Comparison of ENCODE assay signal across 13 cellular contexts in the genomic region with DNA sequence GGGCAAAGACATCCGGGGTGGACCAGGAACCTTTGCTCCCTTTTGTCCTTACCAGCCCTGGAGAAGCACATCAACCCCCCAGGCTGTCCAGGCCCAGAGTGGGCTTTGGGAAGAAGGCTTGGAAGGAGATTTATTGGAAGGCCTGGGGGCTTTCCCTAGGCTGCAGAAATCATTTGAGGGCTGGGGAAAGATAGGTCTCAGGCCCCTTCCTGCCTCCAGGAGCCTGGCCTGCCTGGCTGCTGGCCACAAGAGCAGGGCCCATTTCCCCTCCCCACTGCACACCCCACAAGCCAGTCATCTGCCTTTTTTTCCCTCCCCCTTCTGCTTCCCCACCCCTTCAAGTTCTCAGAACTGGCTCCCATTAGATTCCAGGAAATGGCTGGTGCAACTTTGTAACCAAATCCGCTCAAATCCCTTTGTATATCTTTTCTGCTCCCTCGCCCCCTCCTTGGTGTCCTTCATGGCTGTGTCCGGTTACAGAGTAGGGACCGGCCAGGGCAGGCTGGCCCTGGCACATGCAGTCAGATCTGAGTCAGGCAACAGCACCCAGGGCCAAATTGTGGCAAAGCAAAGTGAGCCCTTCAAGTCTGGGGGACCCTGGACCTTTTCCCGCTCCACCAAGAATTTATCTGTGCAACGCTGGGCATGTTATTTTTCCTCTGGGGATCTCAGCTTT. TPM values are rescaled to one million over a fixed set of nuclear protein-coding genes. Genes with fewer than 3 reads are reported as not detected.
DNase-seq lines count a peak whose midpoint lies in the region; ATAC-seq and TF ChIP-seq lines count a peak whose summit lies in the region.
"Had no signal": no experiment of that assay in that cellular context is flagged by ENCODE, and none has a peak within 500 bp of the region (broad histone marks: within the 10 kb centered on the region; RNA-seq: fewer than 3 reads in every experiment).

No MANE protein-coding gene starts in this region.

- H3K27ac Mint-ChIP-seq in activated CD4-positive, alpha-beta T cell treated with anti-CD3 and anti-CD28 coated beads, Interleukin-2, amount 10 ng/mL, durations not matched to agents 24 days and 14 days: peak overlapping the region; percentile 73
- H3K27ac Mint-ChIP-seq in activated CD4-positive, alpha-beta memory T cell treated with anti-CD3 and anti-CD28 coated beads for 36 hours: no peak overlapping the region
- no peak overlapping the region for H3K27ac Mint-ChIP-seq in T-cell

- intact Hi-C loops in activated CD4-positive, alpha-beta T cell treated with anti-CD3 and anti-CD28 coated beads, Interleukin-2, amount 10 ng/mL, durations not matched to agents 24 days and 14 days (cut with micrococcal nuclease): loop anchor here (2.0 kb wide), 1 partner anchor 22 kb away; no protein-coding TSS in a partner anchor
- intact Hi-C loops in activated CD4-positive, alpha-beta memory T cell treated with anti-CD3 and anti-CD28 coated beads for 36 hours (cut with micrococcal nuclease): no loop called here

- POLR2A ChIA-PET in activated CD4-positive, alpha-beta memory T cell treated with anti-CD3 and anti-CD28 coated beads for 36 hours (lab: Charles Lee): no interaction called here
- POLR2A ChIA-PET in T-cell (lab: Charles Lee): no interaction called here

- no peak overlapping the region for H3K27ac ChIP-seq in gastroesophageal sphincter
- H3K27ac ChIP-seq: esophagus muscularis mucosa had no signal

- peaks cover 0 to 15% (median 0%) of the 10 kb centered on the region in 3 donors for H3K4me1 ChIP-seq in gastroesophageal sphincter

- peak; percentile 85 for DNase-seq in activated CD4-positive, alpha-beta T cell treated with anti-CD3 and anti-CD28 coated beads, Interleukin-2, amount 10 ng/mL, durations not matched to agents 24 days and 14 days
- DNase-seq in activated CD4-positive, alpha-beta T cell treated with anti-CD3 and anti-CD28 coated beads for 1 hour: no peak
- DNase-seq in activated CD4-positive, alpha-beta memory T cell treated with anti-CD3 and anti-CD28 coated beads for 36 hours: peak; percentile 15
- DNase-seq in stimulated activated naive CD8-positive, alpha-beta T cell treated with anti-CD3 and anti-CD28 coated beads, Interleukin-15, Interleukin-2, amounts not matched to agents 100 U/mL and 50 U/mL, for 24 hours: peak; percentile 9
- DNase-seq in T-cell (no peak), DMS153 treated with DMSO at 0.1 percent for 48 hours (lab: John Stamatoyannopoulos, UW; ENCODE audit: unreplicated experiment) (no peak)
- DNase-seq: DMS153, kidney had no signal

- H3K4me3 ChIP-seq in gastroesophageal sphincter: no peak overlapping the region
- H3K4me3 ChIP-seq: esophagus muscularis mucosa had no signal

- no peak for TF ChIP-seq POLR2A in gastroesophageal sphincter (IDR thresholded peaks at IDR 0.05)

- H3K36me3 ChIP-seq in gastroesophageal sphincter: no peaks in the 10 kb centered on the region
- H3K36me3 ChIP-seq: esophagus muscularis mucosa had no signal

- H3K9me3 ChIP-seq in gastroesophageal sphincter: no peaks in the 10 kb centered on the region
- H3K9me3 ChIP-seq: esophagus muscularis mucosa had no signal

- peaks cover 2% of the 10 kb centered on the region for H3K36me3 Mint-ChIP-seq in activated CD4-positive, alpha-beta T cell treated with anti-CD3 and anti-CD28 coated beads, Interleukin-2, amount 10 ng/mL, durations not matched to agents 24 days and 14 days (ENCODE audit: low read depth)
- H3K36me3 Mint-ChIP-seq in activated CD4-positive, alpha-beta memory T cell treated with anti-CD3 and anti-CD28 coated beads for 36 hours: no peaks in the 10 kb centered on the region
- no peaks in the 10 kb centered on the region for H3K36me3 Mint-ChIP-seq in T-cell

- no peaks in the 10 kb centered on the region for H3K27me3 ChIP-seq in gastroesophageal sphincter
- H3K27me3 ChIP-seq: esophagus muscularis mucosa had no signal

- TF ChIP-seq CTCF in gastroesophageal sphincter (IDR thresholded peaks at IDR 0.05): no peak

- ATAC-seq in gastroesophageal sphincter (peak; percentile 24), GM21825 (IDR thresholded peaks at IDR 0.05; ENCODE audit: unreplicated experiment) (no peak), T-cell (replicated peaks in 1 of 4) (no peak)
- no peak for ATAC-seq in stimulated activated naive CD8-positive, alpha-beta T cell treated with anti-CD3 and anti-CD28 coated beads, Interleukin-15, Interleukin-2, amounts not matched to agents 100 U/mL and 50 U/mL, for 24 hours

- 64 to 66% methylated on average over 5 of the region's 7 CpGs for WGBS in gastroesophageal sphincter (ENCODE audit: low coverage in 1 of 2), 2 donors

- peak overlapping the region; percentile 63 for H3K4me3 Mint-ChIP-seq in activated CD4-positive, alpha-beta T cell treated with anti-CD3 and anti-CD28 coated beads, Interleukin-2, amount 10 ng/mL, durations not matched to agents 24 days and 14 days
- no peak overlapping the region for H3K4me3 Mint-ChIP-seq in activated CD4-positive, alpha-beta memory T cell treated with anti-CD3 and anti-CD28 coated beads for 36 hours
- peak overlapping the region in 1 of 3 donors; percentile 58 for H3K4me3 Mint-ChIP-seq in T-cell
- H3K4me3 Mint-ChIP-seq: stimulated activated naive CD8-positive, alpha-beta T cell treated with anti-CD3 and anti-CD28 coated beads, Interleukin-15, Interleukin-2, amounts not matched to agents 100 ng/mL and 50 ng/mL, for 24 hours had no signal

- no peak for TF ChIP-seq EP300 in gastroesophageal sphincter (IDR thresholded peaks at IDR 0.05)

- H3K27me3 Mint-ChIP-seq in activated CD4-positive, alpha-beta T cell treated with anti-CD3 and anti-CD28 coated beads, Interleukin-2, amount 10 ng/mL, durations not matched to agents 24 days and 14 days: peaks cover 1% of the 10 kb centered on the region
- H3K27me3 Mint-ChIP-seq in activated CD4-positive, alpha-beta memory T cell treated with anti-CD3 and anti-CD28 coated beads for 36 hours: no peaks in the 10 kb centered on the region
- H3K27me3 Mint-ChIP-seq in T-cell: no peaks in the 10 kb centered on the region
- H3K27me3 Mint-ChIP-seq: stimulated activated naive CD8-positive, alpha-beta T cell treated with anti-CD3 and anti-CD28 coated beads, Interleukin-15, Interleukin-2, amounts not matched to agents 100 ng/mL and 50 ng/mL, for 24 hours had no signal

- peaks cover 3% of the 10 kb centered on the region for H3K9me3 Mint-ChIP-seq in activated CD4-positive, alpha-beta T cell treated with anti-CD3 and anti-CD28 coated beads, Interleukin-2, amount 10 ng/mL, durations not matched to agents 24 days and 14 days
- H3K9me3 Mint-ChIP-seq in activated CD4-positive, alpha-beta memory T cell treated with anti-CD3 and anti-CD28 coated beads for 36 hours: peaks cover under 1% of the 10 kb centered on the region
- no peaks in the 10 kb centered on the region for H3K9me3 Mint-ChIP-seq in T-cell
- H3K9me3 Mint-ChIP-seq: stimulated activated naive CD8-positive, alpha-beta T cell treated with anti-CD3 and anti-CD28 coated beads, Interleukin-15, Interleukin-2, amounts not matched to agents 100 ng/mL and 50 ng/mL, for 24 hours had no signal

- CTCF ChIA-PET in activated CD4-positive, alpha-beta memory T cell treated with anti-CD3 and anti-CD28 coated beads for 36 hours (lab: Charles Lee): no interaction called here
- CTCF ChIA-PET in T-cell (lab: Charles Lee): no interaction called here

- H3K4me1 Mint-ChIP-seq in activated CD4-positive, alpha-beta T cell treated with anti-CD3 and anti-CD28 coated beads, Interleukin-2, amount 10 ng/mL, durations not matched to agents 24 days and 14 days: peaks cover 36% of the 10 kb centered on the region
- H3K4me1 Mint-ChIP-seq in activated CD4-positive, alpha-beta memory T cell treated with anti-CD3 and anti-CD28 coated beads for 36 hours (ENCODE audit: low read depth): no peaks in the 10 kb centered on the region
- H3K4me1 Mint-ChIP-seq in T-cell: peaks cover 8 to 28% (median 13%) of the 10 kb centered on the region in 3 donors

RNA-seq across cellular contexts. Expression of a gene that starts 20.8 kb away (rescaled TPM):
- total RNA-seq in activated CD4-positive, alpha-beta T cell treated with anti-CD3 and anti-CD28 coated beads, Interleukin-2, amount 10 ng/mL, durations not matched to agents 24 days and 14 days: not detected in 2 replicates
- total RNA-seq in activated CD4-positive, alpha-beta memory T cell treated with anti-CD3 and anti-CD28 coated beads for 36 hours: not detected
- total RNA-seq in gastroesophageal sphincter: not detected
- not detected for total RNA-seq in T-cell
- total RNA-seq: activated CD8-positive, alpha-beta memory T cell treated with anti-CD3 and anti-CD28 coated beads for 36 hours; esophagus muscularis mucosa; kidney had no signal

Comparison
In these comparisons a context has a peak if more than half of its experiments do, and no peak if none do; other contexts are left out.
1. DNase-seq: peak in activated CD4-positive, alpha-beta T cell treated with anti-CD3 and anti-CD28 coated beads, Interleukin-2, amount 10 ng/mL, durations not matched to agents 24 days and 14 days (single experiment), activated CD4-positive, alpha-beta memory T cell treated with anti-CD3 and anti-CD28 coated beads for 36 hours (single experiment) and stimulated activated naive CD8-positive, alpha-beta T cell treated with anti-CD3 and anti-CD28 coated beads, Interleukin-15, Interleukin-2, amounts not matched to agents 100 U/mL and 50 U/mL, for 24 hours (single experiment); none in activated CD4-positive, alpha-beta T cell treated with anti-CD3 and anti-CD28 coated beads for 1 hour (single experiment), T-cell (0 of 34) and DMS153 treated with DMSO at 0.1 percent for 48 hours (single experiment).